7 cellular contexts compared by ENCODE assay signal in genomic region chr1:64623750-64624445, GRCh38.
DNase-seq lines count a peak whose midpoint lies in the region; ATAC-seq and TF ChIP-seq lines count a peak whose summit lies in the region.

No MANE protein-coding gene starts in this region.

- TF ChIP-seq POLR2A in adrenal gland (IDR thresholded peaks at IDR 0.05), result no peak

- H3K27me3 ChIP-seq in adrenal gland, result no peaks in the 10 kb centered on the region

- peaks cover 13 to 19% of the 10 kb centered on the region in 2 donors for H3K4me1 ChIP-seq in adrenal gland (replicated peaks in 1 of 2)

- no peaks in the 10 kb centered on the region for H3K36me3 ChIP-seq in adrenal gland (replicated peaks in 1 of 2)

- no peaks in the 10 kb centered on the region for H3K9me3 ChIP-seq in adrenal gland (replicated peaks in 1 of 3)

- H3K27ac ChIP-seq in adrenal gland, result no peak overlapping the region

- no peak for ATAC-seq in GM18870 (IDR thresholded peaks at IDR 0.05; ENCODE audit: unreplicated experiment)

- TF ChIP-seq CTCF in adrenal gland (IDR thresholded peaks at IDR 0.05), result no peak

- no peak overlapping the region for H3K4me3 ChIP-seq in adrenal gland

- WGBS in adrenal gland, 4 donors, result 29 to 49% (median 40%) methylated on average over 3 to 4 of the region's 4 CpGs

- intact Hi-C loops in adrenal gland (cut with DNase I), result no loop called here

- peak; percentile 70 for DNase-seq in EL
- DNase-seq in LHCN-M2 (ENCODE audit: low read depth), result peak; percentile 3
- DNase-seq in adrenal gland, result peak; percentile 32 to 62 (median 40)
- DNase-seq in non-pigmented ciliary epithelial cell (ENCODE audit: low read depth), result peak; percentile 35
- no peak for DNase-seq in hepatic stellate cell (ENCODE audit: low spot score)
- DNase-seq in GDM1 (lab: John Stamatoyannopoulos, UW), result no peak

Comparison
In these comparisons a context has a peak if more than half of its experiments do, and no peak if none do; other contexts are left out.
1. DNase-seq: peak in EL (single experiment), LHCN-M2 (single experiment), adrenal gland (7 of 7) and non-pigmented ciliary epithelial cell (single experiment); none in hepatic stellate cell (single experiment) and GDM1 (single experiment).